Comparison of ENCODE assay signal across 19 cellular contexts in genomic region chr2:157732596-157732995, GRCh38.
A peak's percentile ranks its signal among the peaks of the same experiment; 100 is the strongest.
DNase-seq lines count a peak whose midpoint lies in the region; ATAC-seq and TF ChIP-seq lines count a peak whose summit lies in the region.
"Had no signal": no experiment of that assay in that cellular context is flagged by ENCODE, and none has a peak within 500 bp of the region (broad histone marks: within the 10 kb centered on the region; RNA-seq: fewer than 3 reads in every experiment).

No MANE protein-coding gene starts in this region.

- H3K36me3 ChIP-seq in SK-N-SH (replicated peaks in 1 of 2; ENCODE audit: control insufficient read depth in 1 of 2, insufficient read depth in 2 of 2, low read length in 1 of 2) (peaks cover 41 to 65% of the 10 kb centered on the region in 2 experiments), Caco-2 (ENCODE audit: control insufficient read depth, insufficient read depth, low read length) (no peaks in the 10 kb centered on the region)

- H3K9ac ChIP-seq in SK-N-SH, result no peak overlapping the region

- no peak for TF ChIP-seq EP300 in SK-N-SH (IDR thresholded peaks at IDR 0.05; ENCODE audit: borderline replicate concordance in 1 of 2, low read depth in 1 of 2, low read length in 1 of 2)

- peaks cover 14% of the 10 kb centered on the region for H3K9me3 Mint-ChIP-seq in Caco-2 (ENCODE audit: unreplicated experiment)

- no peaks in the 10 kb centered on the region for H3K36me3 Mint-ChIP-seq in Caco-2 (ENCODE audit: insufficient read depth, unreplicated experiment)

- POLR2A ChIA-PET in SK-N-SH (lab: Yijun Ruan, JAX), result no interaction called here
- POLR2A ChIA-PET in Caco-2 (lab: Charles Lee), result no interaction called here

- CTCF ChIA-PET in SK-N-SH (lab: Yijun Ruan, JAX) (no interaction called here), Caco-2 (lab: Charles Lee) (no interaction called here)

- H3K4me2 ChIP-seq in SK-N-SH, result no peak overlapping the region

- 0 out of 2 replicates have a peak, but pooled peaks cover 4% of the 10 kb centered on the region for H3K9me2 ChIP-seq in SK-N-SH

- H3K4me1 Mint-ChIP-seq in Caco-2 (ENCODE audit: low read depth, unreplicated experiment), result no peaks in the 10 kb centered on the region

- no peaks in the 10 kb centered on the region; the same call in 1 of the 2 replicates for H3K79me2 ChIP-seq in SK-N-SH (ENCODE audit: insufficient read depth)

- H3K4me3 ChIP-seq in SK-N-SH (ENCODE audit: low read depth in 2 of 2, low read length in 1 of 2) (no peak overlapping the region), fibroblast of mammary gland (ENCODE audit: control insufficient read depth, low read depth, low read length) (no peak overlapping the region), Caco-2 (ENCODE audit: low read depth, low read length) (no peak overlapping the region)
- H3K4me3 ChIP-seq: SJSA1 had no signal

- H2AFZ ChIP-seq in SK-N-SH (ENCODE audit: low read depth), result no peak overlapping the region

- H3K4me1 ChIP-seq in SK-N-SH (ENCODE audit: control insufficient read depth in 1 of 2, insufficient read depth in 2 of 2, low read depth in 1 of 2, low read length in 1 of 2), result no peaks in the 10 kb centered on the region
- peaks cover 15% of the 10 kb centered on the region for H3K4me1 ChIP-seq in Caco-2
- H3K4me1 ChIP-seq: SJSA1 had no signal

- DNase-seq in SK-N-SH, result no peak
- DNase-seq in NCI-H69 (lab: John Stamatoyannopoulos, UW), result peak; percentile 17
- peak; percentile 19 for DNase-seq in fibroblast of mammary gland (ENCODE audit: low read depth)
- no peak for DNase-seq in Caco-2
- no peak for DNase-seq in NCI-H510A (lab: John Stamatoyannopoulos, UW)
- no peak for DNase-seq in dermis blood vessel endothelial cell
- DNase-seq: AML-193, COR-L47, DMS153, KBM-7, NCI-H1048, NCI-H1436 treated with DMSO at 0.1 percent for 48 hours, NCI-H2227 treated with DMSO at 0.1 percent for 48 hours, NCI-H526 treated with DMSO at 0.1 percent for 48 hours, OCI-M1 had no signal

- intact Hi-C loops in Caco-2 (cut with micrococcal nuclease; ENCODE audit: unreplicated experiment), result no loop called here

- TF ChIP-seq RAD21 in SK-N-SH (IDR thresholded peaks at IDR 0.05; ENCODE audit: low read length), result no peak

- H3K4me3 Mint-ChIP-seq in Caco-2 (ENCODE audit: unreplicated experiment), result no peak overlapping the region

- WGBS in SK-N-SH (ENCODE audit: low lambda C conversion rate), result 87% methylated on average over 3 of the region's 3 CpGs

- TF ChIP-seq CTCF in SK-N-SH (IDR thresholded peaks at IDR 0.05) (no peak), fibroblast of mammary gland (conservative IDR thresholded peaks at IDR 0.05; ENCODE audit: control insufficient read depth, insufficient read depth, low read depth, low read length) (no peak), Caco-2 (IDR thresholded peaks at IDR 0.05; ENCODE audit: insufficient read depth in 1 of 2, low read depth in 1 of 2, low read length in 1 of 2, severe bottlenecking in 1 of 2, unreplicated experiment in 1 of 2) (no peak)

- no peaks in the 10 kb centered on the region for H3K27me3 ChIP-seq in SK-N-SH (ENCODE audit: insufficient read depth)
- H3K27me3 ChIP-seq in Caco-2 (replicated peaks; ENCODE audit: control insufficient read depth, insufficient read depth, low read length), result no peaks in the 10 kb centered on the region
- H3K27me3 ChIP-seq: SJSA1 had no signal

- H4K20me1 ChIP-seq in SK-N-SH (ENCODE audit: insufficient read depth), result no peaks in the 10 kb centered on the region

- no peak overlapping the region for H3K27ac ChIP-seq in SK-N-SH (ENCODE audit: low read depth in 2 of 2, low read length in 1 of 2)
- H3K27ac ChIP-seq: SJSA1 had no signal

- ATAC-seq in SK-N-SH treated with all-trans-retinoic acid at 6 μM for 48 hours, result no peak; the same call in 2 of the 3 replicates
- no peak for ATAC-seq in GM19452 (IDR thresholded peaks at IDR 0.05; ENCODE audit: unreplicated experiment)
- ATAC-seq: HCT116 had no signal

- H3K9me3 ChIP-seq in SK-N-SH (0 out of 2 replicates have a peak, but pooled peaks cover 8% of the 10 kb centered on the region), Caco-2 (no peaks in the 10 kb centered on the region)
- H3K9me3 ChIP-seq: SJSA1 had no signal

- H3F3A ChIP-seq in SK-N-SH (replicated peaks; ENCODE audit: insufficient read depth), result no peaks in the 10 kb centered on the region

- no peak overlapping the region for H3K27ac Mint-ChIP-seq in Caco-2 (ENCODE audit: unreplicated experiment)

- no TSS peak for BruUV-seq in Caco-2 (replicated peaks; lab: Mats Ljungman, UMichigan)

- H3K27me3 Mint-ChIP-seq in Caco-2 (ENCODE audit: insufficient read depth, unreplicated experiment), result no peaks in the 10 kb centered on the region

TF ChIP-seq in SK-N-SH treated with all-trans-retinoic acid at 6 μM for 48 hours, 23 proteins besides CTCF, POLR2A, EP300 and RAD21 (continues in another document):
- no peak for TF ChIP-seq CSRNP3 (CRISPR knock-in tag; IDR thresholded peaks at IDR 0.05)
- peak; percentile 12; the same call in 1 of the 2 replicates for TF ChIP-seq GLIS3 (CRISPR knock-in tag; IDR thresholded peaks at IDR 0.05)
- TF ChIP-seq CREB5 (CRISPR knock-in tag; IDR thresholded peaks at IDR 0.05; ENCODE audit: low read depth), result peak; percentile 65; the same call in 1 of the 2 replicates
- TF ChIP-seq CSDC2 (CRISPR knock-in tag; IDR thresholded peaks at IDR 0.05), result no peak
- TF ChIP-seq ARNTL (CRISPR knock-in tag; IDR thresholded peaks at IDR 0.05; ENCODE audit: borderline replicate concordance, low read depth), result no peak
- TF ChIP-seq ZNF565 (CRISPR knock-in tag; conservative IDR thresholded peaks at IDR 0.05; ENCODE audit: low read depth), result no peak
- no peak for TF ChIP-seq BACH2 (CRISPR knock-in tag; IDR thresholded peaks at IDR 0.05; ENCODE audit: borderline replicate concordance)
- TF ChIP-seq ISL1 (CRISPR knock-in tag; IDR thresholded peaks at IDR 0.05), result peak; percentile 100

TF ChIP-seq in SK-N-SH, 30 proteins besides CTCF, POLR2A, EP300 and RAD21:
- no peak for TF ChIP-seq JUND (IDR thresholded peaks at IDR 0.05)
- no peak for TF ChIP-seq NRF1 (IDR thresholded peaks at IDR 0.05; ENCODE audit: low read depth, low read length)
- no peak for TF ChIP-seq NFIC (IDR thresholded peaks at IDR 0.05; ENCODE audit: borderline replicate concordance)
- no peak for TF ChIP-seq MXI1 (IDR thresholded peaks at IDR 0.05; ENCODE audit: low read depth, low read length)
- TF ChIP-seq CHD2 (IDR thresholded peaks at IDR 0.05; ENCODE audit: low read length, partially characterized antibody), result no peak
- no peak for TF ChIP-seq EZH2phosphoT487 (IDR thresholded peaks at IDR 0.05; ENCODE audit: borderline replicate concordance, low read depth)
- TF ChIP-seq TEAD4 (IDR thresholded peaks at IDR 0.05; ENCODE audit: borderline replicate concordance, insufficient read depth), result no peak
- no peak for TF ChIP-seq YY1 (IDR thresholded peaks at IDR 0.05; ENCODE audit: low read depth)
- TF ChIP-seq, protein P1, sequence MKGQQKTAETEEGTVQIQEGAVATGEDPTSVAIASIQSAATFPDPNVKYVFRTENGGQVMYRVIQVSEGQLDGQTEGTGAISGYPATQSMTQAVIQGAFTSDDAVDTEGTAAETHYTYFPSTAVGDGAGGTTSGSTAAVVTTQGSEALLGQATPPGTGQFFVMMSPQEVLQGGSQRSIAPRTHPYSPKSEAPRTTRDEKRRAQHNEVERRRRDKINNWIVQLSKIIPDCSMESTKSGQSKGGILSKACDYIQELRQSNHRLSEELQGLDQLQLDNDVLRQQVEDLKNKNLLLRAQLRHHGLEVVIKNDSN (IDR thresholded peaks at IDR 0.05; ENCODE audit: borderline replicate concordance, low read depth), result no peak
- TF ChIP-seq RCOR1 (IDR thresholded peaks at IDR 0.05; ENCODE audit: low read length), result no peak
- TF ChIP-seq RXRA (IDR thresholded peaks at IDR 0.05; ENCODE audit: borderline replicate concordance, low read depth), result no peak
- no peak for TF ChIP-seq ELF1 (IDR thresholded peaks at IDR 0.05)
TF ChIP-seq in SK-N-SH: peak in this region for 0.

Comparison
In these comparisons a context has a peak if more than half of its experiments do, and no peak if none do; other contexts are left out.
1. DNase-seq: peak in NCI-H69 (single experiment) and fibroblast of mammary gland (single experiment); none in SK-N-SH (single experiment), Caco-2 (0 of 2), NCI-H510A (single experiment) and dermis blood vessel endothelial cell (single experiment).